In genomic region chr17:63309021-63309420, GRCh38 we compare ENCODE assay signal across 25 cellular contexts.
A peak's percentile ranks its signal among the peaks of the same experiment; 100 is the strongest.
DNase-seq lines count a peak whose midpoint lies in the region; ATAC-seq, FAIRE-seq and TF ChIP-seq lines count a peak whose summit lies in the region.
"Had no signal": no experiment of that assay in that cellular context is flagged by ENCODE, and none has a peak within 500 bp of the region (broad histone marks: within the 10 kb centered on the region; RNA-seq: fewer than 3 reads in every experiment).

No MANE protein-coding gene starts in this region.

- no peak overlapping the region for H3K4me3 ChIP-seq in A549
- no peak overlapping the region for H3K4me3 ChIP-seq in astrocyte (ENCODE audit: insufficient read depth, low read depth, low read length)
- no peak overlapping the region for H3K4me3 ChIP-seq in fibroblast of the aortic adventitia (ENCODE audit: low read depth, low read length)
- H3K4me3 ChIP-seq: SJCRH30, upper lobe of right lung had no signal

- DNase-seq in A549 (ENCODE audit: low read depth in 1 of 2, low spot score in 1 of 2) (peak in 1 of 2 experiments; percentile 13), H54 (ENCODE audit: insufficient read length, low spot score) (no peak), astrocyte (ENCODE audit: low read depth) (peak; percentile 26), fibroblast of the aortic adventitia (ENCODE audit: low read depth) (peak; percentile 51), globus pallidus (ENCODE audit: low spot score) (no peak), UCSD-AML1 (lab: John Stamatoyannopoulos, UW; ENCODE audit: unreplicated experiment) (no peak)
- DNase-seq in stimulated activated naive CD8-positive, alpha-beta T cell treated with anti-CD3 and anti-CD28 coated beads, Interleukin-15, Interleukin-2, amounts not matched to agents 100 U/mL and 50 U/mL, for 24 hours, result no peak
- DNase-seq: activated CD4-positive, alpha-beta T cell treated with anti-CD3 and anti-CD28 coated beads for 48 hours; activated naive CD4-positive, alpha-beta T cell treated with anti-CD3 and anti-CD28 coated beads, Interleukin-2, amount 10 ng/mL, durations not matched to agents 7 days and 5 days; activated T-cell treated with anti-CD3 and anti-CD28 coated beads, Interleukin-2, amount 50 U/mL, for 72 hours; aorta; effector memory CD8-positive, alpha-beta T cell; H9; head of caudate nucleus; naive thymus-derived CD8-positive, alpha-beta T cell; NCI-H1092 treated with DMSO at 0.1 percent for 48 hours; NCI-H1930; NCI-H226; right cardiac atrium; SJCRH30; upper lobe of right lung had no signal

- peaks cover under 1% of the 10 kb centered on the region for H3K36me3 ChIP-seq in astrocyte (ENCODE audit: insufficient read depth, low read length)
- H3K36me3 ChIP-seq: SJCRH30, upper lobe of right lung had no signal

- CTCF ChIA-PET in A549 (lab: Yijun Ruan, JAX), result no interaction called here

- TF ChIP-seq CTCF in A549 (IDR thresholded peaks at IDR 0.05) (no peak), astrocyte (IDR thresholded peaks at IDR 0.05; ENCODE audit: insufficient read depth, low read depth, low read length) (no peak), fibroblast of the aortic adventitia (IDR thresholded peaks at IDR 0.05; ENCODE audit: insufficient read depth, low read length) (no peak)

- no peak for TF ChIP-seq EP300 in A549 (IDR thresholded peaks at IDR 0.05)

- H3K27me3 ChIP-seq in astrocyte (ENCODE audit: insufficient read depth, low read length), result no peaks in the 10 kb centered on the region
- H3K27me3 ChIP-seq: SJCRH30, upper lobe of right lung had no signal

- peak overlapping the region; percentile 15; the same call in 2 of the 3 replicates for H3K4me2 ChIP-seq in A549
- no peak overlapping the region for H3K4me2 ChIP-seq in astrocyte (ENCODE audit: low read length)
- H3K4me2 ChIP-seq: KMS-11 had no signal

- 20% methylated on average over 2 of the region's 2 CpGs for WGBS in A549 (ENCODE audit: missing lambda C conversion rate)

- no peak for TF ChIP-seq POLR2A in A549 (IDR thresholded peaks at IDR 0.05; ENCODE audit: low read length)
- TF ChIP-seq POLR2A in H54 (IDR thresholded peaks at IDR 0.05; ENCODE audit: low read depth, low read length), result no peak

- FAIRE-seq in A549 (lab: Jason Lieb, UNC) (no peak), H54 (lab: Jason Lieb, UNC) (peak; percentile 62), astrocyte (lab: Jason Lieb, UNC) (no peak)

- POLR2A ChIA-PET in A549 (lab: Yijun Ruan, JAX), result no interaction called here

- H3K9me3 ChIP-seq in A549 (peaks cover 4% of the 10 kb centered on the region; the same call in 1 of the 3 replicates), astrocyte (ENCODE audit: insufficient read depth, low read depth, low read length) (no peaks in the 10 kb centered on the region)
- H3K9me3 ChIP-seq: SJCRH30, upper lobe of right lung had no signal

- H3K36me3 Mint-ChIP-seq in astrocyte (ENCODE audit: low read depth, unreplicated experiment), result peaks cover 12% of the 10 kb centered on the region

- no peaks in the 10 kb centered on the region for H4K20me1 ChIP-seq in astrocyte (ENCODE audit: insufficient read depth, low read length)

- no peak for TF ChIP-seq RAD21 in A549 (conservative IDR thresholded peaks at IDR 0.05 in 1 of 2, IDR thresholded peaks at IDR 0.05 in 1 of 2)

- H3K27ac ChIP-seq in A549, result no peak overlapping the region
- no peak overlapping the region for H3K27ac ChIP-seq in astrocyte (ENCODE audit: low read depth, low read length)
- H3K27ac ChIP-seq: C4-2B, KMS-11, SJCRH30, upper lobe of right lung had no signal

- peaks cover 8% of the 10 kb centered on the region; the same call in 2 of the 3 replicates for H3K4me1 ChIP-seq in A549
- no peaks in the 10 kb centered on the region for H3K4me1 ChIP-seq in astrocyte (ENCODE audit: insufficient read depth, low read length)
- H3K4me1 ChIP-seq: SJCRH30, upper lobe of right lung had no signal

- peaks cover 4% of the 10 kb centered on the region for H3K4me1 Mint-ChIP-seq in astrocyte (ENCODE audit: low read depth, unreplicated experiment)

- H3K4me3 Mint-ChIP-seq in astrocyte (ENCODE audit: unreplicated experiment), result no peak overlapping the region
- H3K4me3 Mint-ChIP-seq: activated naive CD4-positive, alpha-beta T cell treated with anti-CD3 and anti-CD28 coated beads, Interleukin-2, amount 10 ng/mL, durations not matched to agents 7 days and 5 days; activated T-cell treated with anti-CD3 and anti-CD28 coated beads, Interleukin-2, amount 50 U/mL, for 72 hours; effector memory CD8-positive, alpha-beta T cell; H9; naive thymus-derived CD8-positive, alpha-beta T cell had no signal

- no peak overlapping the region for H2AFZ ChIP-seq in astrocyte (ENCODE audit: low read depth, low read length)

- H3K79me2 ChIP-seq in astrocyte (ENCODE audit: insufficient read depth, low read length), result peaks cover 14% of the 10 kb centered on the region

- no peak overlapping the region for H3K9ac ChIP-seq in astrocyte (ENCODE audit: low read length)
- H3K9ac ChIP-seq: KMS-11 had no signal

- peaks cover 2% of the 10 kb centered on the region for H3K9me3 Mint-ChIP-seq in astrocyte (ENCODE audit: unreplicated experiment)
- H3K9me3 Mint-ChIP-seq: effector memory CD8-positive, alpha-beta T cell had no signal

- H3K27ac Mint-ChIP-seq in astrocyte (ENCODE audit: unreplicated experiment), result no peak overlapping the region
- H3K27ac Mint-ChIP-seq: activated naive CD4-positive, alpha-beta T cell treated with anti-CD3 and anti-CD28 coated beads, Interleukin-2, amount 10 ng/mL, durations not matched to agents 7 days and 5 days; activated T-cell treated with anti-CD3 and anti-CD28 coated beads, Interleukin-2, amount 50 U/mL, for 72 hours; effector memory CD8-positive, alpha-beta T cell; H9; naive thymus-derived CD8-positive, alpha-beta T cell had no signal

- H3K27me3 Mint-ChIP-seq in astrocyte (ENCODE audit: low read depth, unreplicated experiment), result no peaks in the 10 kb centered on the region
- H3K27me3 Mint-ChIP-seq: activated naive CD4-positive, alpha-beta T cell treated with anti-CD3 and anti-CD28 coated beads, Interleukin-2, amount 10 ng/mL, durations not matched to agents 7 days and 5 days; effector memory CD8-positive, alpha-beta T cell; naive thymus-derived CD8-positive, alpha-beta T cell had no signal

- ATAC-seq in A549, result no peak
- no peak for ATAC-seq in GM18511 (IDR thresholded peaks at IDR 0.05; ENCODE audit: unreplicated experiment)
- ATAC-seq in stimulated activated naive CD8-positive, alpha-beta T cell treated with anti-CD3 and anti-CD28 coated beads, Interleukin-15, Interleukin-2, amounts not matched to agents 100 U/mL and 50 U/mL, for 24 hours, result no peak
- ATAC-seq: activated T-cell treated with anti-CD3 and anti-CD28 coated beads, Interleukin-2, amount 50 U/mL, for 72 hours; effector memory CD8-positive, alpha-beta T cell; naive thymus-derived CD8-positive, alpha-beta T cell; Panc1; right cardiac atrium; upper lobe of right lung had no signal

TF ChIP-seq in A549, 52 proteins besides CTCF, POLR2A, EP300 and RAD21:
- no peak for TF ChIP-seq PHF8 (IDR thresholded peaks at IDR 0.05; ENCODE audit: borderline replicate concordance, low read depth)
- TF ChIP-seq MYC (IDR thresholded peaks at IDR 0.05; ENCODE audit: borderline replicate concordance, low read length), result no peak
- TF ChIP-seq JUNB (IDR thresholded peaks at IDR 0.05), result no peak
- no peak for TF ChIP-seq CBX2 (IDR thresholded peaks at IDR 0.05; ENCODE audit: borderline replicate concordance, low read depth)
- no peak for TF ChIP-seq CBX8 (IDR thresholded peaks at IDR 0.05)
- no peak for TF ChIP-seq CHD4 (IDR thresholded peaks at IDR 0.05; ENCODE audit: borderline replicate concordance)
- TF ChIP-seq RFX5 (IDR thresholded peaks at IDR 0.05), result no peak
- TF ChIP-seq E2F6 (IDR thresholded peaks at IDR 0.05; ENCODE audit: borderline replicate concordance, low read depth), result no peak
- no peak for TF ChIP-seq TFCP2L1 (CRISPR knock-in tag; IDR thresholded peaks at IDR 0.05)

Comparison
In these comparisons a context has a peak if more than half of its experiments do, and no peak if none do; other contexts are left out.
1. DNase-seq: peak in astrocyte (single experiment) and fibroblast of the aortic adventitia (single experiment); none in H54 (single experiment), globus pallidus (single experiment), stimulated activated naive CD8-positive, alpha-beta T cell treated with anti-CD3 and anti-CD28 coated beads, Interleukin-15, Interleukin-2, amounts not matched to agents 100 U/mL and 50 U/mL, for 24 hours (single experiment) and UCSD-AML1 (single experiment).